8 cellular contexts compared by ENCODE assay signal in genomic region chr12:69900720-69901131, GRCh38.
DNase-seq lines count a peak whose midpoint lies in the region; ATAC-seq and TF ChIP-seq lines count a peak whose summit lies in the region.

No MANE protein-coding gene starts in this region.

- H3K9me3 ChIP-seq in gastroesophageal sphincter, result no peaks in the 10 kb centered on the region
- no peaks in the 10 kb centered on the region for H3K9me3 ChIP-seq in uterus

- H3K36me3 ChIP-seq in gastroesophageal sphincter, result no peaks in the 10 kb centered on the region
- no peaks in the 10 kb centered on the region for H3K36me3 ChIP-seq in uterus

- no peak overlapping the region for H3K4me3 ChIP-seq in gastroesophageal sphincter
- H3K4me3 ChIP-seq in uterus, result no peak overlapping the region

- H3K36me3 Mint-ChIP-seq in activated T-helper 2 cell treated with anti-CD3 and anti-CD28 coated beads, Interferon-gamma antibody, Interleukin-2, Interleukin-4, amounts not matched to agents 10 μg/mL and 5 μg/mL and 100 μg/mL, durations not matched to agents 14 hours and 24 hours and 36 hours (ENCODE audit: low read depth), result no peaks in the 10 kb centered on the region

- H3K27ac ChIP-seq in gastroesophageal sphincter (no peak overlapping the region), uterus (no peak overlapping the region)

- peak; percentile 78 for ATAC-seq in GM21717 (IDR thresholded peaks at IDR 0.05; ENCODE audit: unreplicated experiment)
- peak; percentile 37 for ATAC-seq in gastroesophageal sphincter

- H3K4me1 ChIP-seq in gastroesophageal sphincter (peaks cover 0 to 5% (median 0%) of the 10 kb centered on the region in 3 donors), uterus (no peaks in the 10 kb centered on the region)

- no peak for TF ChIP-seq EP300 in gastroesophageal sphincter (IDR thresholded peaks at IDR 0.05)

- TF ChIP-seq CTCF in gastroesophageal sphincter (IDR thresholded peaks at IDR 0.05) (peak; percentile 74 to 82 (median 76)), uterus (IDR thresholded peaks at IDR 0.05) (peak; percentile 52 to 80 (median 70))

- TF ChIP-seq POLR2A in gastroesophageal sphincter (IDR thresholded peaks at IDR 0.05), result no peak
- no peak for TF ChIP-seq POLR2A in uterus (IDR thresholded peaks at IDR 0.05)

- DNase-seq in DMS79 (lab: John Stamatoyannopoulos, UW), result peak; percentile 40
- peak; percentile 85 for DNase-seq in LoVo (ENCODE audit: low spot score)
- peak; percentile 76 for DNase-seq in RKO (ENCODE audit: low spot score)
- DNase-seq in activated T-helper 2 cell treated with anti-CD3 and anti-CD28 coated beads, Interferon-gamma antibody, Interleukin-2, Interleukin-4, amounts not matched to agents 10 μg/mL and 5 μg/mL and 100 μg/mL, durations not matched to agents 14 hours and 24 hours and 36 hours (ENCODE audit: low spot score), result peak; percentile 35
- peak in 6 of 10 donors; percentile 57 to 93 (median 72) for DNase-seq in posterior cingulate gyrus
- peak; percentile 65 to 69 for DNase-seq in uterus

- 0 to 4% methylated on average over 4 of the region's 4 CpGs for WGBS in gastroesophageal sphincter (ENCODE audit: low coverage in 1 of 2), 2 donors

- H3K4me3 Mint-ChIP-seq in activated T-helper 2 cell treated with anti-CD3 and anti-CD28 coated beads, Interferon-gamma antibody, Interleukin-2, Interleukin-4, amounts not matched to agents 10 μg/mL and 5 μg/mL and 100 μg/mL, durations not matched to agents 14 hours and 24 hours and 36 hours (ENCODE audit: low read depth), result no peak overlapping the region

- H3K27ac Mint-ChIP-seq in activated T-helper 2 cell treated with anti-CD3 and anti-CD28 coated beads, Interferon-gamma antibody, Interleukin-2, Interleukin-4, amounts not matched to agents 10 μg/mL and 5 μg/mL and 100 μg/mL, durations not matched to agents 14 hours and 24 hours and 36 hours, result no peak overlapping the region

- intact Hi-C loops in activated T-helper 2 cell treated with anti-CD3 and anti-CD28 coated beads, Interferon-gamma antibody, Interleukin-2, Interleukin-4, amounts not matched to agents 10 μg/mL and 5 μg/mL and 100 μg/mL, durations not matched to agents 14 hours and 24 hours and 36 hours (cut with micrococcal nuclease), result loop anchor here (1.0 to 5.0 kb wide), 2 partner anchors 677 to 817 kb away; no protein-coding TSS in a partner anchor
- intact Hi-C loops in posterior cingulate gyrus (cut with DNase I) (loop anchor here (1.0 kb wide), 1 partner anchor 677 kb away; no protein-coding TSS in a partner anchor), uterus (cut with DNase I; ENCODE audit: low total_unique reads) (no loop called here)

- no peaks in the 10 kb centered on the region for H3K9me3 Mint-ChIP-seq in activated T-helper 2 cell treated with anti-CD3 and anti-CD28 coated beads, Interferon-gamma antibody, Interleukin-2, Interleukin-4, amounts not matched to agents 10 μg/mL and 5 μg/mL and 100 μg/mL, durations not matched to agents 14 hours and 24 hours and 36 hours

- H3K4me1 Mint-ChIP-seq in activated T-helper 2 cell treated with anti-CD3 and anti-CD28 coated beads, Interferon-gamma antibody, Interleukin-2, Interleukin-4, amounts not matched to agents 10 μg/mL and 5 μg/mL and 100 μg/mL, durations not matched to agents 14 hours and 24 hours and 36 hours (ENCODE audit: low read depth), result peaks cover under 1% of the 10 kb centered on the region

- H3K27me3 ChIP-seq in gastroesophageal sphincter (no peaks in the 10 kb centered on the region), uterus (no peaks in the 10 kb centered on the region)

- H3K27me3 Mint-ChIP-seq in activated T-helper 2 cell treated with anti-CD3 and anti-CD28 coated beads, Interferon-gamma antibody, Interleukin-2, Interleukin-4, amounts not matched to agents 10 μg/mL and 5 μg/mL and 100 μg/mL, durations not matched to agents 14 hours and 24 hours and 36 hours (ENCODE audit: low read depth), result peaks cover 5% of the 10 kb centered on the region

Comparison
In these comparisons a context has a peak if more than half of its experiments do, and no peak if none do; other contexts are left out.
1. DNase-seq: peak in every context shown above with its lines; median percentile 85 in LoVo; 76 in RKO; 72 in posterior cingulate gyrus; 67 in uterus; 40 in DMS79; 35 in activated T-helper 2 cell treated with anti-CD3 and anti-CD28 coated beads, Interferon-gamma antibody, Interleukin-2, Interleukin-4, amounts not matched to agents 10 μg/mL and 5 μg/mL and 100 μg/mL, durations not matched to agents 14 hours and 24 hours and 36 hours.